In genomic region chr11:66261578-66261977, GRCh38 we compare ENCODE assay signal across 22 cellular contexts. TPM values are rescaled to one million over a fixed set of nuclear protein-coding genes. Genes with fewer than 3 reads are reported as not detected.
"Had no signal": no experiment of that assay in that cellular context is flagged by ENCODE, and none has a peak within 500 bp of the region (broad histone marks: within the 10 kb centered on the region; RNA-seq: fewer than 3 reads in every experiment).

No MANE protein-coding gene starts in this region.

- DNase-seq: Kasumi-1, MM.1S, NCI-H1092 treated with DMSO at 0.1 percent for 48 hours, NCI-H1436, NCI-H187, NCI-H2029, NCI-H2081 treated with DMSO at 0.1 percent for 48 hours, NCI-H2171, NCI-H226, NCI-H446, NCI-H510A, NCI-H524 treated with DMSO at 0.1 percent for 48 hours, NCI-H69, NCI-H774, OCI-M1, PC-9, Peyer's patch, SHP77, SK-N-SH had no signal

- H3K9me3 ChIP-seq: Peyer's patch, SK-N-SH had no signal

- H3K9ac ChIP-seq: KMS-11, SK-N-SH had no signal

- H2AFZ ChIP-seq: PC-9 had no signal

- H3K27ac ChIP-seq: KMS-11, PC-9, Peyer's patch had no signal

- H3K4me3 ChIP-seq: PC-9, Peyer's patch had no signal

- H3K4me2 ChIP-seq: KMS-11, PC-9, SK-N-SH had no signal

- H3K27me3 ChIP-seq: Peyer's patch had no signal

RNA-seq across cellular contexts. Expression of gene CNIH2, which starts 16.4 kb away (rescaled TPM):
- total RNA-seq: Peyer's patch had no signal

RNA-seq across cellular contexts. Expression of gene TMEM151A, which starts 30.1 kb away (rescaled TPM):
- total RNA-seq: M059J, RPMI7951 had no signal
